In genomic region chr1:208182880-208183279, GRCh38 we compare ENCODE assay signal across 2 cellular contexts.
TF ChIP-seq lines count a peak whose summit lies in the region.

No MANE protein-coding gene starts in this region.

TF ChIP-seq in IMR-90, 13 proteins besides CTCF, POLR2A, EP300 and RAD21:
- TF ChIP-seq MXI1 (IDR thresholded peaks at IDR 0.05; ENCODE audit: borderline replicate concordance, low read depth, low read length) (no peak), NFE2L2 (IDR thresholded peaks at IDR 0.05; ENCODE audit: low read depth, low read length) (no peak), FOS (IDR thresholded peaks at IDR 0.05; ENCODE audit: low read depth, low read length) (no peak), RFX5 (IDR thresholded peaks at IDR 0.05; ENCODE audit: low read depth, low read length) (no peak), SMC3 (IDR thresholded peaks at IDR 0.05; ENCODE audit: low read depth, low read length) (no peak), ELK1 (IDR thresholded peaks at IDR 0.05; ENCODE audit: borderline replicate concordance, low read depth, low read length) (no peak), BHLHE40 (IDR thresholded peaks at IDR 0.05; ENCODE audit: low read depth, low read length) (no peak), RCOR1 (IDR thresholded peaks at IDR 0.05; ENCODE audit: insufficient replicate concordance, low read length) (no peak)

TF ChIP-seq in endothelial cell of umbilical vein, 7 proteins besides CTCF, POLR2A, EP300 and RAD21:
- TF ChIP-seq EZH2 (IDR thresholded peaks at IDR 0.05; ENCODE audit: borderline replicate concordance, low read depth, low read length, severe bottlenecking) (no peak), FOS (IDR thresholded peaks at IDR 0.05; ENCODE audit: borderline replicate concordance, insufficient read depth, low read length) (no peak), MYC (IDR thresholded peaks at IDR 0.05; ENCODE audit: low read depth, low read length) (no peak), JUN (IDR thresholded peaks at IDR 0.05; ENCODE audit: borderline replicate concordance, insufficient read depth, insufficient read length, low read depth) (no peak), MAX (IDR thresholded peaks at IDR 0.05; ENCODE audit: insufficient read depth, insufficient read length) (no peak), POLR2AphosphoS5 (IDR thresholded peaks at IDR 0.05; ENCODE audit: insufficient read depth, low read depth, low read length) (no peak), GATA2 (IDR thresholded peaks at IDR 0.05; ENCODE audit: insufficient read depth, insufficient read length, low read depth, low read length) (no peak)
